Comparison of ENCODE assay signal across 14 cellular contexts in genomic region chr18:28357785-28358401, GRCh38.
DNase-seq lines count a peak whose midpoint lies in the region; ATAC-seq and TF ChIP-seq lines count a peak whose summit lies in the region.
"Had no signal": no experiment of that assay in that cellular context is flagged by ENCODE, and none has a peak within 500 bp of the region (broad histone marks: within the 10 kb centered on the region; RNA-seq: fewer than 3 reads in every experiment).

No MANE protein-coding gene starts in this region.

- peak; percentile 38; the same call in 1 of the 2 replicates for ATAC-seq in PC-3
- ATAC-seq: gastroesophageal sphincter had no signal

- in situ Hi-C loops in ACHN (cut with HindIII; ENCODE audit: low pct_ligation_motif_present, low pct_unique_long_range_greater_than_20kb, low sequenced_read_pairs): no loop called here

- H3K36me3 ChIP-seq in PC-3 (ENCODE audit: low read depth, low read length): no peaks in the 10 kb centered on the region
- H3K36me3 ChIP-seq in ascending aorta: no peaks in the 10 kb centered on the region
- H3K36me3 ChIP-seq: BLaER1, gastroesophageal sphincter, right atrium auricular region, uterus had no signal

- intact Hi-C loops in PC-3 (cut with micrococcal nuclease): no loop called here
- intact Hi-C loops in ascending aorta (cut with DNase I): no loop called here

- H3F3A ChIP-seq in PC-3 (ENCODE audit: low read length, unreplicated experiment): no peaks in the 10 kb centered on the region

- peak; percentile 47 for TF ChIP-seq CTCF in PC-3 (conservative IDR thresholded peaks at IDR 0.05; ENCODE audit: low read depth, low read length)
- peak; percentile 9 for TF ChIP-seq CTCF in foreskin fibroblast (IDR thresholded peaks at IDR 0.05; ENCODE audit: low read depth, low read length)
- no peak for TF ChIP-seq CTCF in ascending aorta (IDR thresholded peaks at IDR 0.05)

- BruUV-seq in PC-3 (replicated peaks; lab: Mats Ljungman, UMichigan): no TSS peak

- H3K9me2 ChIP-seq in PC-3 (replicated peaks; ENCODE audit: low read length): no peaks in the 10 kb centered on the region

- POLR2A ChIA-PET in PC-3 (lab: Charles Lee; ENCODE audit: unreplicated experiment): no interaction called here

- no peak overlapping the region for H2AFZ ChIP-seq in PC-3 (ENCODE audit: low read length)

- peaks cover 6% of the 10 kb centered on the region for H3K4me1 ChIP-seq in PC-3 (ENCODE audit: insufficient read depth, low read length)
- no peaks in the 10 kb centered on the region for H3K4me1 ChIP-seq in ascending aorta
- H3K4me1 ChIP-seq: BLaER1, gastroesophageal sphincter, right atrium auricular region, uterus had no signal

- H3K4me3 ChIP-seq in PC-3 (ENCODE audit: low read length): no peak overlapping the region
- no peak overlapping the region for H3K4me3 ChIP-seq in foreskin fibroblast (ENCODE audit: low read depth in 1 of 2, low read length in 2 of 2)
- H3K4me3 ChIP-seq in ascending aorta: no peak overlapping the region
- H3K4me3 ChIP-seq: BLaER1, gastroesophageal sphincter, right atrium auricular region, uterus had no signal

- DNase-seq in ACHN (peak; percentile 21), H4 (ENCODE audit: low spot score) (peak; percentile 15), PC-3 (peak; percentile 22), foreskin fibroblast (no peak), DMS153 treated with DMSO at 0.1 percent for 48 hours (lab: John Stamatoyannopoulos, UW; ENCODE audit: unreplicated experiment) (no peak), ascending aorta (ENCODE audit: low spot score in 2 of 2) (no peak), DMS153 (lab: John Stamatoyannopoulos, UW) (no peak)
- no peak for DNase-seq in activated CD8-positive, alpha-beta memory T cell treated with anti-CD3 and anti-CD28 coated beads, Interleukin-2, amount 50 U/mL, for 48 hours
- DNase-seq: activated B cell treated with CpG ODN at 0.5 μM for 24 hours; central memory CD4-positive, alpha-beta T cell; uterus had no signal

- H3K27me3 ChIP-seq in PC-3 (ENCODE audit: low read length) (no peaks in the 10 kb centered on the region), ascending aorta (no peaks in the 10 kb centered on the region)
- H3K27me3 ChIP-seq: BLaER1, gastroesophageal sphincter, right atrium auricular region, uterus had no signal

- no peak overlapping the region for H3K4me2 ChIP-seq in PC-3 (ENCODE audit: low read length)
- H3K4me2 ChIP-seq: BLaER1 had no signal

- no peaks in the 10 kb centered on the region for H4K20me1 ChIP-seq in PC-3 (ENCODE audit: low read length)
- H4K20me1 ChIP-seq: BLaER1 had no signal

- H3K9me3 ChIP-seq in PC-3 (ENCODE audit: low read length): no peaks in the 10 kb centered on the region
- H3K9me3 ChIP-seq in ascending aorta: no peaks in the 10 kb centered on the region
- H3K9me3 ChIP-seq: BLaER1, gastroesophageal sphincter, right atrium auricular region, uterus had no signal

- no peak overlapping the region for H3K27ac ChIP-seq in PC-3 (ENCODE audit: low read length)
- H3K27ac ChIP-seq in ascending aorta: no peak overlapping the region
- H3K27ac ChIP-seq: BLaER1, gastroesophageal sphincter, right atrium auricular region, uterus had no signal

- no peak overlapping the region for H3K9ac ChIP-seq in PC-3 (ENCODE audit: low read length)
- H3K9ac ChIP-seq: BLaER1 had no signal

- no peaks in the 10 kb centered on the region for H3K79me2 ChIP-seq in PC-3 (ENCODE audit: low read length)

- CTCF ChIA-PET in PC-3 (lab: Charles Lee): no interaction called here

Comparison
In these comparisons a context has a peak if more than half of its experiments do, and no peak if none do; other contexts are left out.
1. DNase-seq: peak in ACHN (single experiment), H4 (single experiment) and PC-3 (single experiment); none in foreskin fibroblast (0 of 2), activated CD8-positive, alpha-beta memory T cell treated with anti-CD3 and anti-CD28 coated beads, Interleukin-2, amount 50 U/mL, for 48 hours (single experiment), DMS153 treated with DMSO at 0.1 percent for 48 hours (single experiment), ascending aorta (0 of 2) and DMS153 (single experiment).
2. CTCF ChIP-seq: peak in PC-3 (single experiment) and foreskin fibroblast (single experiment); none in ascending aorta (0 of 3).